ENCODE assay signal across 27 cellular contexts in genomic region chr2:216201687-216202306, GRCh38.
DNase-seq lines count a peak whose midpoint lies in the region; ATAC-seq and TF ChIP-seq lines count a peak whose summit lies in the region.
"Had no signal": no experiment of that assay in that cellular context is flagged by ENCODE, and none has a peak within 500 bp of the region (broad histone marks: within the 10 kb centered on the region; RNA-seq: fewer than 3 reads in every experiment).

No MANE protein-coding gene starts in this region.

- H3K36me3 Mint-ChIP-seq in activated CD8-positive, alpha-beta T cell treated with anti-CD3 and anti-CD28 coated beads, Interleukin-2, amount 10 ng/mL, durations not matched to agents 7 days and 5 days (ENCODE audit: low read depth) = peaks cover 88% of the 10 kb centered on the region
- H3K36me3 Mint-ChIP-seq in activated CD8-positive, alpha-beta T cell treated with anti-CD3 and anti-CD28 coated beads for 36 hours (ENCODE audit: low read depth) = peaks cover 88% of the 10 kb centered on the region
- H3K36me3 Mint-ChIP-seq in Caco-2 (ENCODE audit: insufficient read depth, unreplicated experiment) = peaks cover 100% of the 10 kb centered on the region
- H3K36me3 Mint-ChIP-seq in activated T-helper 17 cell treated with anti-CD3 and anti-CD28 coated beads, Interleukin-2, amount 50 U/mL, for 72 hours (ENCODE audit: low read depth) = peaks cover 100% of the 10 kb centered on the region
- peaks cover 84% of the 10 kb centered on the region for H3K36me3 Mint-ChIP-seq in natural killer cell treated with Interleukin-12 subunit alpha and Interleukin-12 subunit beta and Interleukin-15 and Interleukin-18, amount 100 ng/mL, for 72 hours

- POLR2A ChIA-PET in activated CD8-positive, alpha-beta T cell treated with anti-CD3 and anti-CD28 coated beads, Interleukin-2, amount 10 ng/mL, durations not matched to agents 7 days and 5 days (lab: Charles Lee) = no interaction called here
- POLR2A ChIA-PET in activated CD8-positive, alpha-beta T cell treated with anti-CD3 and anti-CD28 coated beads for 36 hours (lab: Charles Lee) = no interaction called here
- POLR2A ChIA-PET in Caco-2 (lab: Charles Lee) = no interaction called here

- H3K4me1 ChIP-seq in Caco-2 = peaks cover 25% of the 10 kb centered on the region
- H3K4me1 ChIP-seq: A549, breast epithelium, gastroesophageal sphincter, upper lobe of right lung had no signal

- DNase-seq in activated CD8-positive, alpha-beta T cell treated with anti-CD3 and anti-CD28 coated beads, Interleukin-2, amount 10 ng/mL, durations not matched to agents 7 days and 5 days = no peak
- DNase-seq in activated CD8-positive, alpha-beta T cell treated with anti-CD3 and anti-CD28 coated beads for 36 hours = no peak
- DNase-seq in Caco-2 (no peak), ureter (ENCODE audit: low spot score) (no peak), cerebellar nuclear complex (lab: John Stamatoyannopoulos, UW) (no peak), midbrain (lab: John Stamatoyannopoulos, UW) (no peak)
- no peak for DNase-seq in natural killer cell treated with Interleukin-12 subunit alpha and Interleukin-12 subunit beta and Interleukin-15 and Interleukin-18, amount 100 ng/mL, for 72 hours (ENCODE audit: low spot score)
- DNase-seq: activated CD4-positive, alpha-beta memory T cell treated with anti-CD3 and anti-CD28 coated beads, Interleukin-2, amount 10 ng/mL, durations not matched to agents 7 days and 5 days; activated CD4-positive, CD25-positive, alpha-beta regulatory T cell; activated gamma-delta T cell; amygdala; H9; NCI-H1048; NCI-H1694 treated with DMSO at 0.1 percent for 48 hours; NCI-H446 treated with DMSO at 0.1 percent for 48 hours; nephron progenitor cell; ovary; retina; stimulated activated naive B cell treated with anti-CD40 and anti-IgM and Interleukin-4, amounts not matched to agents 10 μg/mL and 1 μg/mL and 100 μg/mL, for 72 hours; T-helper 1 cell; upper lobe of right lung had no signal

- H3K9me3 ChIP-seq in Caco-2 = no peaks in the 10 kb centered on the region
- H3K9me3 ChIP-seq: A549, breast epithelium, gastroesophageal sphincter, ovary, upper lobe of right lung had no signal

- no peak for ATAC-seq in activated CD8-positive, alpha-beta T cell treated with anti-CD3 and anti-CD28 coated beads, Interleukin-2, amount 10 ng/mL, durations not matched to agents 7 days and 5 days
- ATAC-seq in activated CD8-positive, alpha-beta T cell treated with anti-CD3 and anti-CD28 coated beads for 36 hours = no peak
- no peak for ATAC-seq in activated T-helper 17 cell treated with anti-CD3 and anti-CD28 coated beads, Interleukin-2, amount 50 U/mL, for 72 hours (replicated peaks)
- ATAC-seq in natural killer cell treated with Interleukin-12 subunit alpha and Interleukin-12 subunit beta and Interleukin-15 and Interleukin-18, amount 100 ng/mL, for 72 hours = no peak
- ATAC-seq: A549; gastroesophageal sphincter; K562; stimulated activated naive B cell treated with anti-CD40 and anti-IgM and Interleukin-4, amounts not matched to agents 10 μg/mL and 1 μg/mL and 100 μg/mL, for 72 hours; upper lobe of right lung had no signal

- H3K36me3 ChIP-seq in Caco-2 (ENCODE audit: control insufficient read depth, insufficient read depth, low read length) = peaks cover 20% of the 10 kb centered on the region
- H3K36me3 ChIP-seq: ovary had no signal

- CTCF ChIA-PET in activated CD8-positive, alpha-beta T cell treated with anti-CD3 and anti-CD28 coated beads, Interleukin-2, amount 10 ng/mL, durations not matched to agents 7 days and 5 days (lab: Charles Lee) = no interaction called here
- CTCF ChIA-PET in activated CD8-positive, alpha-beta T cell treated with anti-CD3 and anti-CD28 coated beads for 36 hours (lab: Charles Lee) = no interaction called here
- CTCF ChIA-PET in Caco-2 (lab: Charles Lee) = interaction anchor here (1.1 kb wide), 1 partner anchor 87 kb away, joined by 3 read pairs; no protein-coding TSS in a partner anchor

- no peaks in the 10 kb centered on the region for H3K27me3 Mint-ChIP-seq in activated CD8-positive, alpha-beta T cell treated with anti-CD3 and anti-CD28 coated beads, Interleukin-2, amount 10 ng/mL, durations not matched to agents 7 days and 5 days (ENCODE audit: low read depth)
- H3K27me3 Mint-ChIP-seq in activated CD8-positive, alpha-beta T cell treated with anti-CD3 and anti-CD28 coated beads for 36 hours = no peaks in the 10 kb centered on the region
- no peaks in the 10 kb centered on the region for H3K27me3 Mint-ChIP-seq in Caco-2 (ENCODE audit: insufficient read depth, unreplicated experiment)
- no peaks in the 10 kb centered on the region for H3K27me3 Mint-ChIP-seq in activated T-helper 17 cell treated with anti-CD3 and anti-CD28 coated beads, Interleukin-2, amount 50 U/mL, for 72 hours
- H3K27me3 Mint-ChIP-seq in natural killer cell treated with Interleukin-12 subunit alpha and Interleukin-12 subunit beta and Interleukin-15 and Interleukin-18, amount 100 ng/mL, for 72 hours = no peaks in the 10 kb centered on the region
- H3K27me3 Mint-ChIP-seq: activated CD4-positive, alpha-beta memory T cell treated with anti-CD3 and anti-CD28 coated beads, Interleukin-2, amount 10 ng/mL, durations not matched to agents 7 days and 5 days; stimulated activated naive B cell treated with anti-CD40 and anti-IgM and Interleukin-4, amounts not matched to agents 10 μg/mL and 1 μg/mL and 100 μg/mL, for 72 hours had no signal

- TF ChIP-seq CTCF in activated CD8-positive, alpha-beta T cell treated with anti-CD3 and anti-CD28 coated beads for 36 hours (IDR thresholded peaks at IDR 0.05) = no peak
- TF ChIP-seq CTCF in Caco-2 (IDR thresholded peaks at IDR 0.05; ENCODE audit: insufficient read depth in 1 of 2, low read depth in 1 of 2, low read length in 1 of 2, severe bottlenecking in 1 of 2, unreplicated experiment in 1 of 2) = no peak

- BruUV-seq in Caco-2 (replicated peaks; lab: Mats Ljungman, UMichigan) = no TSS peak

- H3K4me1 Mint-ChIP-seq in activated CD8-positive, alpha-beta T cell treated with anti-CD3 and anti-CD28 coated beads, Interleukin-2, amount 10 ng/mL, durations not matched to agents 7 days and 5 days (ENCODE audit: low read depth) = peaks cover 2% of the 10 kb centered on the region
- H3K4me1 Mint-ChIP-seq in activated CD8-positive, alpha-beta T cell treated with anti-CD3 and anti-CD28 coated beads for 36 hours (ENCODE audit: low read depth) = peaks cover 68% of the 10 kb centered on the region
- H3K4me1 Mint-ChIP-seq in Caco-2 (ENCODE audit: low read depth, unreplicated experiment) = peaks cover 18% of the 10 kb centered on the region
- H3K4me1 Mint-ChIP-seq in activated T-helper 17 cell treated with anti-CD3 and anti-CD28 coated beads, Interleukin-2, amount 50 U/mL, for 72 hours = peaks cover 33% of the 10 kb centered on the region
- H3K4me1 Mint-ChIP-seq in natural killer cell treated with Interleukin-12 subunit alpha and Interleukin-12 subunit beta and Interleukin-15 and Interleukin-18, amount 100 ng/mL, for 72 hours (ENCODE audit: low read depth in 2 of 2) = peaks cover 25 to 28% of the 10 kb centered on the region in 2 donors

- H3K27ac Mint-ChIP-seq in activated CD8-positive, alpha-beta T cell treated with anti-CD3 and anti-CD28 coated beads, Interleukin-2, amount 10 ng/mL, durations not matched to agents 7 days and 5 days = peak overlapping the region; percentile 8
- H3K27ac Mint-ChIP-seq in activated CD8-positive, alpha-beta T cell treated with anti-CD3 and anti-CD28 coated beads for 36 hours = no peak overlapping the region
- peak overlapping the region; percentile 61 for H3K27ac Mint-ChIP-seq in Caco-2 (ENCODE audit: unreplicated experiment)
- peak overlapping the region; percentile 80 for H3K27ac Mint-ChIP-seq in activated T-helper 17 cell treated with anti-CD3 and anti-CD28 coated beads, Interleukin-2, amount 50 U/mL, for 72 hours
- peak overlapping the region; percentile 9 to 52 for H3K27ac Mint-ChIP-seq in natural killer cell treated with Interleukin-12 subunit alpha and Interleukin-12 subunit beta and Interleukin-15 and Interleukin-18, amount 100 ng/mL, for 72 hours
- H3K27ac Mint-ChIP-seq: activated CD4-positive, alpha-beta memory T cell treated with anti-CD3 and anti-CD28 coated beads, Interleukin-2, amount 10 ng/mL, durations not matched to agents 7 days and 5 days; H9; stimulated activated naive B cell treated with anti-CD40 and anti-IgM and Interleukin-4, amounts not matched to agents 10 μg/mL and 1 μg/mL and 100 μg/mL, for 72 hours had no signal

- intact Hi-C loops in activated CD8-positive, alpha-beta T cell treated with anti-CD3 and anti-CD28 coated beads for 36 hours (cut with micrococcal nuclease) = no loop called here
- intact Hi-C loops in Caco-2 (cut with micrococcal nuclease; ENCODE audit: unreplicated experiment) = loop anchor here (1.0 kb wide), 1 partner anchor 13 kb away; no protein-coding TSS in a partner anchor

- H3K4me3 Mint-ChIP-seq in activated CD8-positive, alpha-beta T cell treated with anti-CD3 and anti-CD28 coated beads, Interleukin-2, amount 10 ng/mL, durations not matched to agents 7 days and 5 days = no peak overlapping the region
- no peak overlapping the region for H3K4me3 Mint-ChIP-seq in activated CD8-positive, alpha-beta T cell treated with anti-CD3 and anti-CD28 coated beads for 36 hours
- H3K4me3 Mint-ChIP-seq in Caco-2 (ENCODE audit: unreplicated experiment) = peak overlapping the region; percentile 20
- no peak overlapping the region for H3K4me3 Mint-ChIP-seq in activated T-helper 17 cell treated with anti-CD3 and anti-CD28 coated beads, Interleukin-2, amount 50 U/mL, for 72 hours
- no peak overlapping the region for H3K4me3 Mint-ChIP-seq in natural killer cell treated with Interleukin-12 subunit alpha and Interleukin-12 subunit beta and Interleukin-15 and Interleukin-18, amount 100 ng/mL, for 72 hours
- H3K4me3 Mint-ChIP-seq: activated CD4-positive, alpha-beta memory T cell treated with anti-CD3 and anti-CD28 coated beads, Interleukin-2, amount 10 ng/mL, durations not matched to agents 7 days and 5 days; H9; nephron progenitor cell; stimulated activated naive B cell treated with anti-CD40 and anti-IgM and Interleukin-4, amounts not matched to agents 10 μg/mL and 1 μg/mL and 100 μg/mL, for 72 hours had no signal

- no peaks in the 10 kb centered on the region for H3K9me3 Mint-ChIP-seq in activated CD8-positive, alpha-beta T cell treated with anti-CD3 and anti-CD28 coated beads, Interleukin-2, amount 10 ng/mL, durations not matched to agents 7 days and 5 days (ENCODE audit: insufficient read depth)
- no peaks in the 10 kb centered on the region for H3K9me3 Mint-ChIP-seq in activated CD8-positive, alpha-beta T cell treated with anti-CD3 and anti-CD28 coated beads for 36 hours
- no peaks in the 10 kb centered on the region for H3K9me3 Mint-ChIP-seq in Caco-2 (ENCODE audit: unreplicated experiment)
- no peaks in the 10 kb centered on the region for H3K9me3 Mint-ChIP-seq in activated T-helper 17 cell treated with anti-CD3 and anti-CD28 coated beads, Interleukin-2, amount 50 U/mL, for 72 hours
- no peaks in the 10 kb centered on the region for H3K9me3 Mint-ChIP-seq in natural killer cell treated with Interleukin-12 subunit alpha and Interleukin-12 subunit beta and Interleukin-15 and Interleukin-18, amount 100 ng/mL, for 72 hours
- H3K9me3 Mint-ChIP-seq: activated CD4-positive, alpha-beta memory T cell treated with anti-CD3 and anti-CD28 coated beads, Interleukin-2, amount 10 ng/mL, durations not matched to agents 7 days and 5 days; H9; nephron progenitor cell; stimulated activated naive B cell treated with anti-CD40 and anti-IgM and Interleukin-4, amounts not matched to agents 10 μg/mL and 1 μg/mL and 100 μg/mL, for 72 hours had no signal

- no peak overlapping the region for H3K4me3 ChIP-seq in Caco-2 (ENCODE audit: low read depth, low read length)
- H3K4me3 ChIP-seq: A549, breast epithelium, gastroesophageal sphincter, K562, ovary, skin epidermis, upper lobe of right lung had no signal

- H3K27me3 ChIP-seq in Caco-2 (replicated peaks; ENCODE audit: control insufficient read depth, insufficient read depth, low read length) = no peaks in the 10 kb centered on the region
- H3K27me3 ChIP-seq: breast epithelium, gastroesophageal sphincter, ovary, upper lobe of right lung had no signal
